ENCODE assay signal across 14 cellular contexts in genomic region chr11:8672346-8672745, GRCh38. TPM values are rescaled to one million over a fixed set of nuclear protein-coding genes. Genes with fewer than 3 reads are reported as not detected.
DNase-seq lines count a peak whose midpoint lies in the region; ATAC-seq and TF ChIP-seq lines count a peak whose summit lies in the region.
"Had no signal": no experiment of that assay in that cellular context is flagged by ENCODE, and none has a peak within 500 bp of the region (broad histone marks: within the 10 kb centered on the region; RNA-seq: fewer than 3 reads in every experiment).

No MANE protein-coding gene starts in this region.

- H3K36me3 ChIP-seq in muscle layer of duodenum (ENCODE audit: control insufficient read depth in 1 of 2, insufficient read depth in 2 of 2, low read length in 2 of 2) (peaks cover 0 to 4% of the 10 kb centered on the region in 2 donors), tibial nerve (peaks cover 0 to 45% (median 0%) of the 10 kb centered on the region in 3 donors)

- peaks cover 10% of the 10 kb centered on the region for H3K4me1 Mint-ChIP-seq in activated CD8-positive, alpha-beta memory T cell treated with anti-CD3 and anti-CD28 coated beads, Interleukin-2, amount 10 ng/mL, durations not matched to agents 7 days and 5 days
- no peaks in the 10 kb centered on the region for H3K4me1 Mint-ChIP-seq in activated T-helper 17 cell treated with anti-CD3 and anti-CD28 coated beads, Interleukin-2, amount 50 U/mL, for 72 hours

- H3K4me1 ChIP-seq in muscle layer of duodenum (ENCODE audit: control insufficient read depth in 1 of 2, insufficient read depth in 2 of 2, low read length in 2 of 2) (peaks cover 7 to 9% of the 10 kb centered on the region in 2 donors), tibial nerve (peaks cover 0 to 18% (median 8%) of the 10 kb centered on the region in 4 donors)

- H3K27ac ChIP-seq in dorsolateral prefrontal cortex: peak overlapping the region in 54 of 59 donors; percentile 3 to 89 (median 74)
- H3K27ac ChIP-seq in muscle layer of duodenum (ENCODE audit: low read length): peak overlapping the region; percentile 55
- peak overlapping the region in 3 of 4 donors; percentile 38 to 89 (median 70) for H3K27ac ChIP-seq in tibial nerve

- no peak overlapping the region for H3K4me3 ChIP-seq in dorsolateral prefrontal cortex
- H3K4me3 ChIP-seq in muscle layer of duodenum (ENCODE audit: low read depth in 1 of 2, low read length in 2 of 2): no peak overlapping the region
- H3K4me3 ChIP-seq in tibial nerve: no peak overlapping the region

- H3K27me3 Mint-ChIP-seq in activated CD8-positive, alpha-beta memory T cell treated with anti-CD3 and anti-CD28 coated beads, Interleukin-2, amount 10 ng/mL, durations not matched to agents 7 days and 5 days: no peaks in the 10 kb centered on the region
- H3K27me3 Mint-ChIP-seq in activated T-helper 17 cell treated with anti-CD3 and anti-CD28 coated beads, Interleukin-2, amount 50 U/mL, for 72 hours: no peaks in the 10 kb centered on the region

- H3K27ac Mint-ChIP-seq in activated CD8-positive, alpha-beta memory T cell treated with anti-CD3 and anti-CD28 coated beads, Interleukin-2, amount 10 ng/mL, durations not matched to agents 7 days and 5 days: peak overlapping the region; percentile 24
- H3K27ac Mint-ChIP-seq in activated T-helper 17 cell treated with anti-CD3 and anti-CD28 coated beads, Interleukin-2, amount 50 U/mL, for 72 hours: no peak overlapping the region
- H3K27ac Mint-ChIP-seq: activated T-cell treated with anti-CD3 and anti-CD28 coated beads, Interleukin-2, amount 50 U/mL, for 72 hours had no signal

- DNase-seq in activated CD8-positive, alpha-beta memory T cell treated with anti-CD3 and anti-CD28 coated beads, Interleukin-2, amount 10 ng/mL, durations not matched to agents 7 days and 5 days: no peak
- DNase-seq in activated CD8-positive, alpha-beta memory T cell treated with anti-CD3 and anti-CD28 coated beads, Interleukin-2, amount 50 U/mL, for 48 hours: no peak
- DNase-seq in dorsolateral prefrontal cortex (peak in 1 of 10 donors; percentile 48), tibial nerve (ENCODE audit: low spot score in 2 of 2) (no peak), glomerular visceral epithelial cell (ENCODE audit: extremely low spot score) (no peak)
- DNase-seq in activated CD4-positive, alpha-beta T cell treated with anti-CD3 and anti-CD28 coated beads, Interleukin-2, amount 50 U/mL, for 4 hours: no peak
- DNase-seq: 8988T; activated CD4-positive, alpha-beta T cell treated with anti-CD3 and anti-CD28 coated beads for 48 hours; activated T-cell treated with anti-CD3 and anti-CD28 coated beads, Interleukin-2, amount 50 U/mL, for 72 hours; GDM1; T-helper 1 cell had no signal

- peaks cover 34% of the 10 kb centered on the region for H3K36me3 Mint-ChIP-seq in activated CD8-positive, alpha-beta memory T cell treated with anti-CD3 and anti-CD28 coated beads, Interleukin-2, amount 10 ng/mL, durations not matched to agents 7 days and 5 days
- H3K36me3 Mint-ChIP-seq in activated T-helper 17 cell treated with anti-CD3 and anti-CD28 coated beads, Interleukin-2, amount 50 U/mL, for 72 hours (ENCODE audit: low read depth): peaks cover 65% of the 10 kb centered on the region

- H3K27me3 ChIP-seq in dorsolateral prefrontal cortex (no peaks in the 10 kb centered on the region), muscle layer of duodenum (ENCODE audit: low read depth, low read length) (no peaks in the 10 kb centered on the region), tibial nerve (no peaks in the 10 kb centered on the region)

- H3K9me3 ChIP-seq in muscle layer of duodenum (ENCODE audit: control insufficient read depth in 1 of 2, low read length in 2 of 2): no peaks in the 10 kb centered on the region
- no peaks in the 10 kb centered on the region for H3K9me3 ChIP-seq in tibial nerve

- TF ChIP-seq POLR2A in tibial nerve (IDR thresholded peaks at IDR 0.05): no peak

- CTCF ChIA-PET in activated CD8-positive, alpha-beta memory T cell treated with anti-CD3 and anti-CD28 coated beads, Interleukin-2, amount 10 ng/mL, durations not matched to agents 7 days and 5 days (lab: Charles Lee): interaction anchor here (1.1 kb wide), 1 partner anchor 18 kb away, joined by 3 read pairs; no protein-coding TSS in a partner anchor

- ATAC-seq in activated CD8-positive, alpha-beta memory T cell treated with anti-CD3 and anti-CD28 coated beads, Interleukin-2, amount 10 ng/mL, durations not matched to agents 7 days and 5 days: no peak
- no peak for ATAC-seq in activated T-helper 17 cell treated with anti-CD3 and anti-CD28 coated beads, Interleukin-2, amount 50 U/mL, for 72 hours (replicated peaks)
- ATAC-seq: activated T-cell treated with anti-CD3 and anti-CD28 coated beads, Interleukin-2, amount 50 U/mL, for 72 hours; HepG2 had no signal

- H3K4me3 Mint-ChIP-seq in activated CD8-positive, alpha-beta memory T cell treated with anti-CD3 and anti-CD28 coated beads, Interleukin-2, amount 10 ng/mL, durations not matched to agents 7 days and 5 days: no peak overlapping the region
- no peak overlapping the region for H3K4me3 Mint-ChIP-seq in activated T-helper 17 cell treated with anti-CD3 and anti-CD28 coated beads, Interleukin-2, amount 50 U/mL, for 72 hours
- H3K4me3 Mint-ChIP-seq: activated T-cell treated with anti-CD3 and anti-CD28 coated beads, Interleukin-2, amount 50 U/mL, for 72 hours had no signal

- TF ChIP-seq CTCF in dorsolateral prefrontal cortex (IDR thresholded peaks at IDR 0.05 in 54 of 56, conservative IDR thresholded peaks at IDR 0.05 in 2 of 56; ENCODE audit: low read depth in 1 of 56, partially characterized antibody in 56 of 56) (no peak), tibial nerve (IDR thresholded peaks at IDR 0.05) (no peak)

- H3K9me3 Mint-ChIP-seq in activated CD8-positive, alpha-beta memory T cell treated with anti-CD3 and anti-CD28 coated beads, Interleukin-2, amount 10 ng/mL, durations not matched to agents 7 days and 5 days (ENCODE audit: low read depth): no peaks in the 10 kb centered on the region
- no peaks in the 10 kb centered on the region for H3K9me3 Mint-ChIP-seq in activated T-helper 17 cell treated with anti-CD3 and anti-CD28 coated beads, Interleukin-2, amount 50 U/mL, for 72 hours
- H3K9me3 Mint-ChIP-seq: activated T-cell treated with anti-CD3 and anti-CD28 coated beads, Interleukin-2, amount 50 U/mL, for 72 hours had no signal

- 87 to 97% methylated on average over 2 of the region's 2 CpGs for whole genome bisulfite sequencing in tibial nerve, 2 donors

- intact Hi-C loops in dorsolateral prefrontal cortex (cut with DNase I): no loop called here

- no peak for TF ChIP-seq EP300 in tibial nerve (IDR thresholded peaks at IDR 0.05)

RNA-seq across cellular contexts. Expression of gene TRIM66, which starts 10.1 kb away (rescaled TPM):
- 10 to 100 TPM; 32.1 to 42.4 TPM for total RNA-seq in activated CD8-positive, alpha-beta memory T cell treated with anti-CD3 and anti-CD28 coated beads, Interleukin-2, amount 10 ng/mL, durations not matched to agents 7 days and 5 days
- total RNA-seq in dorsolateral prefrontal cortex: 10 to 100 TPM in 119 of 120 experiments, 1 to 10 TPM in 1; 9.2 to 31.7 (median 18.5) TPM
- 10 to 100 TPM in 3 of 4 donors, 1 to 10 TPM in 1; 7.1 to 26.5 (median 16.2) TPM for total RNA-seq in tibial nerve
- total RNA-seq in activated T-helper 17 cell treated with anti-CD3 and anti-CD28 coated beads, Interleukin-2, amount 50 U/mL, for 72 hours: 10 to 100 TPM; 15.2 to 19.9 TPM

RNA-seq across cellular contexts. Expression of gene RPL27A, which starts 10.2 kb away (rescaled TPM):
- total RNA-seq in activated CD8-positive, alpha-beta memory T cell treated with anti-CD3 and anti-CD28 coated beads, Interleukin-2, amount 10 ng/mL, durations not matched to agents 7 days and 5 days: 100 to 1,000 TPM; 715 to 800 TPM
- 100 to 1,000 TPM; 155 to 321 (median 208) TPM for total RNA-seq in dorsolateral prefrontal cortex
- 100 to 1,000 TPM; 800 to 945 (median 825) TPM for total RNA-seq in tibial nerve
- total RNA-seq in activated T-helper 17 cell treated with anti-CD3 and anti-CD28 coated beads, Interleukin-2, amount 50 U/mL, for 72 hours: 1,000 to 10,000 TPM; 1,241 to 1,415 TPM
